8 cellular contexts compared by ENCODE assay signal in genomic region chrX:153507484-153508178, GRCh38.
A peak's percentile ranks its signal among the peaks of the same experiment; 100 is the strongest.
DNase-seq lines count a peak whose midpoint lies in the region; ATAC-seq lines count a peak whose summit lies in the region.

No MANE protein-coding gene starts in this region.

- H3K27ac ChIP-seq in caudate nucleus (ENCODE audit: low read depth, low read length), result no peak overlapping the region

- DNase-seq in AG08395 (ENCODE audit: low spot score) (peak; percentile 83), NCI-H2227 (lab: John Stamatoyannopoulos, UW; ENCODE audit: unreplicated experiment) (peak; percentile 88), caudate nucleus (lab: John Stamatoyannopoulos, UW) (peak in 58 of 61 donors; percentile 6 to 84 (median 59)), kidney tubule cell (ENCODE audit: low spot score) (peak; percentile 63)
- peak; percentile 85 for DNase-seq in activated CD4-positive, CD25-positive, alpha-beta regulatory T cell treated with anti-CD3 and anti-CD28 coated beads, Interleukin-2, amount 50 U/mL, for 72 hours
- peak; percentile 78 to 94 for DNase-seq in stimulated activated CD4-positive, alpha-beta T cell treated with anti-CD3 and anti-CD28 coated beads, Interleukin-2, amount 100 ng/mL, for 48 hours

- ATAC-seq in GM18517 (IDR thresholded peaks at IDR 0.05; ENCODE audit: unreplicated experiment) (peak; percentile 81), HG03025 (IDR thresholded peaks at IDR 0.05; ENCODE audit: low FRiP score, unreplicated experiment) (peak; percentile 72)
